9 cellular contexts compared by ENCODE assay signal in the genomic region with DNA sequence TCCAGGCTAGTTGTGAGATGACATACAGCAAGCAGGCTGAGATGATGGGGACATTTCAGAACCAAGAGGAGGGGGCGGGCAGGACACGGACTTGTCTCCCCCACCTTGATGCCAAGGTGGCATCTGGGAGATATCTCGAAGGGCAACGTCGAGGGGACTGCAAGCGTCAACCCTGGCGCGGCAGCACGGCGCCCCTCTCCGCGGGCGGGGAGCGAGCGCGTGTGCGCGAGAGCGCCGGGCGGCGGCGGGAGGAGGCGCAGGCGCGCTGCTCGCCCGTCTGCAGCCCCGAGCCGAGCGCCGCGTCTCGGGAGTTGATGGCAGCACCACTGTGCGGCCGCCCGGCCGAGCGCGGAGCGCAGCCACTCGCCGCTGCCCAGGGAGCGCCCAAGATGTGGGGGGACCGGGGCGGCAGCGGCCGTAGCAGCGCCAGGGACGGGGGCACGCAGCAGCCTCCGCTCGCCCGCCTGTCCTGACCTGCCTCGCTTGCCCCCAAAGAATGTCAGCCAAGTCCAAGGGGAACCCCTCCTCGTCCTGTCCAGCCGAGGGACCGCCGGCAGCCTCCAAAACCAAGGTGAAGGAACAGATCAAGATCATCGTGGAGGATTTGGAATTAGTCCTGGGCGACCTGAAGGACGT. TPM values are rescaled to one million over a fixed set of nuclear protein-coding genes. Genes with fewer than 3 reads are reported as not detected.
A peak's percentile ranks its signal among the peaks of the same experiment; 100 is the strongest.
DNase-seq lines count a peak whose midpoint lies in the region; ATAC-seq, FAIRE-seq and TF ChIP-seq lines count a peak whose summit lies in the region.
"Had no signal": no experiment of that assay in that cellular context is flagged by ENCODE, and none has a peak within 500 bp of the region (broad histone marks: within the 10 kb centered on the region; RNA-seq: fewer than 3 reads in every experiment).

A gene (plus strand): TSS at position 310 of the 636 bp plus-strand sequence.

- H4K20me1 ChIP-seq in PC-9 (ENCODE audit: insufficient read depth) (no peaks in the 10 kb centered on the region), smooth muscle cell (ENCODE audit: low read depth) (no peaks in the 10 kb centered on the region)

- H3K36me3 ChIP-seq in PC-9 (ENCODE audit: low read depth): no peaks in the 10 kb centered on the region
- H3K36me3 ChIP-seq in kidney (ENCODE audit: control insufficient read depth in 1 of 2, insufficient read depth in 2 of 2, low read length in 2 of 2): no peaks in the 10 kb centered on the region
- H3K36me3 ChIP-seq in smooth muscle cell (ENCODE audit: low read depth): no peaks in the 10 kb centered on the region

- H3K9me2 ChIP-seq in PC-9 (ENCODE audit: insufficient read depth): no peaks in the 10 kb centered on the region; the same call in 1 of the 2 replicates

- H3K27me3 ChIP-seq in PC-9 (ENCODE audit: insufficient read depth, low read depth) (peaks cover 12% of the 10 kb centered on the region; the same call in 1 of the 2 replicates), smooth muscle cell (ENCODE audit: low read depth) (no peaks in the 10 kb centered on the region)

- H3K9ac ChIP-seq in kidney (ENCODE audit: low read length in 2 of 2) (peak within 1 kb of the TSS in 1 of 2 donors; percentile 34), smooth muscle cell (ENCODE audit: low read depth) (peak within 1 kb of the TSS; percentile 48)

- POLR2A ChIA-PET in PC-9 (lab: Charles Lee; ENCODE audit: unreplicated experiment): no interaction called here

- WGBS in smooth muscle cell (ENCODE audit: low lambda C conversion rate): under 1% methylated on average over 32 of the region's 62 CpGs

- ATAC-seq in GM18519 (IDR thresholded peaks at IDR 0.05; ENCODE audit: low FRiP score, unreplicated experiment) (peak; percentile 69), HG03066 (IDR thresholded peaks at IDR 0.05; ENCODE audit: low read depth, unreplicated experiment) (peak; percentile 79)

- H3F3A ChIP-seq in PC-9 (ENCODE audit: insufficient read depth, low read depth) (no peaks in the 10 kb centered on the region), smooth muscle cell (ENCODE audit: low read depth) (peaks cover 18% of the 10 kb centered on the region)

- no peak for FAIRE-seq in kidney (lab: Jason Lieb, UNC)

- DNase-seq in PC-9: peak in 1 of 2 experiments; percentile 59
- peak; percentile 61 for DNase-seq in cerebellar cortex (ENCODE audit: low spot score)
- peak; percentile 76 for DNase-seq in kidney
- DNase-seq in smooth muscle cell (lab: John Stamatoyannopoulos, UW; ENCODE audit: unreplicated experiment): peak; percentile 52
- DNase-seq in NCI-H128 (lab: John Stamatoyannopoulos, UW; ENCODE audit: unreplicated experiment): no peak

- CTCF ChIA-PET in PC-9 (lab: Charles Lee): interaction anchor here (0.7 kb wide), 1 partner anchor 1499 kb away, joined by 4 read pairs; no protein-coding TSS in a partner anchor

- H3K4me2 ChIP-seq in PC-9: peak within 1 kb of the TSS; percentile 94
- H3K4me2 ChIP-seq in smooth muscle cell: peak within 1 kb of the TSS; percentile 97

- no peaks in the 10 kb centered on the region; the same call in 1 of the 2 replicates for H3K4me1 ChIP-seq in PC-9 (replicated peaks; ENCODE audit: insufficient read depth)
- H3K4me1 ChIP-seq in kidney (ENCODE audit: control insufficient read depth in 1 of 2, insufficient read depth in 1 of 2, low read depth in 1 of 2, low read length in 2 of 2): peaks cover 0 to 5% of the 10 kb centered on the region in 2 donors
- H3K4me1 ChIP-seq in smooth muscle cell (ENCODE audit: low read depth): peaks cover 24% of the 10 kb centered on the region

- no TSS peak for BruUV-seq in PC-9 (replicated peaks; lab: Mats Ljungman, UMichigan)

- TF ChIP-seq CTCF in C4-2B (conservative IDR thresholded peaks at IDR 0.05): peak; percentile 72
- TF ChIP-seq CTCF in PC-9 (conservative IDR thresholded peaks at IDR 0.05): no peak
- peak; percentile 10 for TF ChIP-seq CTCF in kidney (IDR thresholded peaks at IDR 0.05; ENCODE audit: borderline replicate concordance, extremely low read depth, insufficient read depth)
- TF ChIP-seq CTCF in smooth muscle cell (IDR thresholded peaks at IDR 0.05; ENCODE audit: borderline replicate concordance, insufficient read depth, poor library complexity, severe bottlenecking): no peak

- H3K4me3 ChIP-seq in PC-9 (peak within 1 kb of the TSS; percentile 59), kidney (ENCODE audit: low read length in 2 of 2) (peak within 1 kb of the TSS; percentile 69 to 77), smooth muscle cell (peak within 1 kb of the TSS; percentile 76)

- H2AFZ ChIP-seq in PC-9 (peak within 1 kb of the TSS; percentile 87), smooth muscle cell (ENCODE audit: low read depth) (peak within 1 kb of the TSS; percentile 98)

- H3K27ac ChIP-seq in C4-2B (peak within 1 kb of the TSS; percentile 21; the same call in 1 of the 2 replicates), PC-9 (no peak within 1 kb of the TSS), kidney (ENCODE audit: low read depth in 2 of 2, low read length in 2 of 2) (peak within 1 kb of the TSS; percentile 45 to 57), smooth muscle cell (ENCODE audit: low read depth) (peak within 1 kb of the TSS; percentile 7)

- H3K9me3 ChIP-seq in PC-9 (ENCODE audit: insufficient read depth, low read depth): no peaks in the 10 kb centered on the region
- H3K9me3 ChIP-seq in kidney (ENCODE audit: control insufficient read depth in 1 of 2, low read length in 2 of 2): no peaks in the 10 kb centered on the region
- no peaks in the 10 kb centered on the region for H3K9me3 ChIP-seq in smooth muscle cell (replicated peaks; ENCODE audit: low read depth)

- intact Hi-C loops in PC-9 (cut with micrococcal nuclease; ENCODE audit: unreplicated experiment) (loop anchor here (2.0 to 5.0 kb wide), 2 partner anchors 143 to 339 kb away; no protein-coding TSS in a partner anchor), kidney (cut with DNase I) (no loop called here)

- H3K79me2 ChIP-seq in PC-9 (ENCODE audit: low read depth) (no peaks in the 10 kb centered on the region), smooth muscle cell (ENCODE audit: low read depth) (peaks cover 31% of the 10 kb centered on the region)

RNA-seq across cellular contexts. Expression of the gene that starts here (rescaled TPM):
- total RNA-seq in PC-9 (2021): 2.8 and 5.0 TPM in 2 replicates
- total RNA-seq in kidney: 3.6 TPM
- 2.4 TPM for polyA plus RNA-seq in kidney (ENCODE audit: insufficient read depth, low read depth, low replicate concordance)
- 6.7 and 8.3 TPM in 2 replicates for total RNA-seq in smooth muscle cell
- polyA plus RNA-seq in smooth muscle cell: 13.2 and 19.4 TPM in 2 replicates
- total RNA-seq: T-helper 2 cell treated with Interferon-gamma antibody and Interleukin-4, amounts not matched to agents 100 ng/mL and 5 ng/mL, for 36 hours had no signal

Comparison
In these comparisons a context has a peak if more than half of its experiments do, and no peak if none do; other contexts are left out.
1. CTCF ChIP-seq: peak in C4-2B (single experiment) and kidney (single experiment); none in PC-9 (single experiment) and smooth muscle cell (single experiment).
2. Peak in every context shown above with its lines, with median percentiles within 50 percentile points of each other: H3K4me3 ChIP-seq.